34 cellular contexts compared by ENCODE assay signal in the genomic region with DNA sequence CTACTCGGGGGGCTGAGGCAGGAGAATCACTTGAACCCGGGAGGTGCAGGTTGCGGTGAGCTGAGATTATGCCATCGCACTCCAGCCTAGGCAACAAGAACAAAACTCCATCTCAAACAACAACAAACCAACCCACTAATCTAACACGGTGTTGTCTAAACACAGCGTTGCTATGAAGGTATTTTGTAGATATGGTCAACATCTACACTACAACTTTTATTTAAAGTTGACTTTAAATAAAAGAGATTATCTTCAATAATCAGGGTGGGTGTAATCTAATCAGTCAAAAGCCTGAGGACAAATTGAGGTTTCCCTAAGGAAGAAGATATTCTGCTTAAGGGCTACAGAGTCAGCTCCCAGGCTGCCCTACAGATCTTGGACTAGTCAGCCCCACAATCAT.
"Had no signal": no experiment of that assay in that cellular context is flagged by ENCODE, and none has a peak within 500 bp of the region (broad histone marks: within the 10 kb centered on the region; RNA-seq: fewer than 3 reads in every experiment).

No MANE protein-coding gene starts in this region.

- H3K9me3 Mint-ChIP-seq: activated B cell treated with CpG ODN at 0.5 μM for 24 hours; activated CD4-positive, alpha-beta memory T cell treated with anti-CD3 and anti-CD28 coated beads for 36 hours; activated CD4-positive, alpha-beta memory T cell treated with anti-CD3 and anti-CD28 coated beads, Interleukin-2, amount 10 ng/mL, durations not matched to agents 7 days and 5 days; activated CD4-positive, alpha-beta T cell treated with anti-CD3 and anti-CD28 coated beads, Interleukin-2, amount 10 ng/mL, durations not matched to agents 24 days and 14 days; activated CD4-positive, alpha-beta T cell treated with anti-CD3 and anti-CD28 coated beads, Interleukin-2, amount 10 ng/mL, durations not matched to agents 7 days and 5 days; activated CD8-positive, alpha-beta T cell treated with anti-CD3 and anti-CD28 coated beads for 36 hours; T-helper 1 cell treated with Interleukin-12 subunit alpha and Interleukin-12 subunit beta and Interleukin-4 antibody, amounts not matched to agents 30 μg/mL and 1 μg/mL, for 36 hours; T-helper 2 cell treated with Interferon-gamma antibody and Interleukin-4, amounts not matched to agents 5 μg/mL and 100 μg/mL, for 36 hours; WTC11 had no signal

- H3K4me3 Mint-ChIP-seq: activated B cell treated with CpG ODN at 0.5 μM for 24 hours; activated CD4-positive, alpha-beta memory T cell treated with anti-CD3 and anti-CD28 coated beads for 36 hours; activated CD4-positive, alpha-beta memory T cell treated with anti-CD3 and anti-CD28 coated beads, Interleukin-2, amount 10 ng/mL, durations not matched to agents 7 days and 5 days; activated CD4-positive, alpha-beta T cell treated with anti-CD3 and anti-CD28 coated beads for 36 hours; activated CD4-positive, alpha-beta T cell treated with anti-CD3 and anti-CD28 coated beads, Interleukin-2, amount 10 ng/mL, durations not matched to agents 24 days and 14 days; activated CD4-positive, alpha-beta T cell treated with anti-CD3 and anti-CD28 coated beads, Interleukin-2, amount 10 ng/mL, durations not matched to agents 7 days and 5 days; activated CD8-positive, alpha-beta memory T cell treated with anti-CD3 and anti-CD28 coated beads, Interleukin-2, amount 10 ng/mL, durations not matched to agents 7 days and 5 days; activated CD8-positive, alpha-beta T cell treated with anti-CD3 and anti-CD28 coated beads for 36 hours; activated CD8-positive, alpha-beta T cell treated with anti-CD3 and anti-CD28 coated beads, Interleukin-2, amount 10 ng/mL, durations not matched to agents 7 days and 5 days; T-helper 1 cell treated with Interleukin-12 subunit alpha and Interleukin-12 subunit beta and Interleukin-4 antibody, amounts not matched to agents 30 μg/mL and 1 μg/mL, for 36 hours; T-helper 17 cell; T-helper 2 cell treated with Interferon-gamma antibody and Interleukin-4, amounts not matched to agents 5 μg/mL and 100 μg/mL, for 36 hours; WTC11 had no signal

- H3K36me3 Mint-ChIP-seq: activated CD4-positive, alpha-beta memory T cell treated with anti-CD3 and anti-CD28 coated beads for 36 hours; activated CD8-positive, alpha-beta memory T cell treated with anti-CD3 and anti-CD28 coated beads, Interleukin-2, amount 10 ng/mL, durations not matched to agents 7 days and 5 days had no signal

- H3K27ac Mint-ChIP-seq: activated B cell treated with CpG ODN at 0.5 μM for 24 hours; activated CD4-positive, alpha-beta memory T cell treated with anti-CD3 and anti-CD28 coated beads for 36 hours; activated CD4-positive, alpha-beta memory T cell treated with anti-CD3 and anti-CD28 coated beads, Interleukin-2, amount 10 ng/mL, durations not matched to agents 7 days and 5 days; activated CD4-positive, alpha-beta T cell treated with anti-CD3 and anti-CD28 coated beads for 36 hours; activated CD4-positive, alpha-beta T cell treated with anti-CD3 and anti-CD28 coated beads, Interleukin-2, amount 10 ng/mL, durations not matched to agents 24 days and 14 days; activated CD4-positive, alpha-beta T cell treated with anti-CD3 and anti-CD28 coated beads, Interleukin-2, amount 10 ng/mL, durations not matched to agents 7 days and 5 days; activated CD8-positive, alpha-beta memory T cell treated with anti-CD3 and anti-CD28 coated beads, Interleukin-2, amount 10 ng/mL, durations not matched to agents 7 days and 5 days; activated CD8-positive, alpha-beta T cell treated with anti-CD3 and anti-CD28 coated beads for 36 hours; activated CD8-positive, alpha-beta T cell treated with anti-CD3 and anti-CD28 coated beads, Interleukin-2, amount 10 ng/mL, durations not matched to agents 7 days and 5 days; T-helper 1 cell treated with Interleukin-12 subunit alpha and Interleukin-12 subunit beta and Interleukin-4 antibody, amounts not matched to agents 30 μg/mL and 1 μg/mL, for 36 hours; T-helper 17 cell; T-helper 2 cell treated with Interferon-gamma antibody and Interleukin-4, amounts not matched to agents 5 μg/mL and 100 μg/mL, for 36 hours; WTC11 had no signal

- H3K27me3 Mint-ChIP-seq: activated B cell treated with CpG ODN at 0.5 μM for 24 hours; activated CD4-positive, alpha-beta memory T cell treated with anti-CD3 and anti-CD28 coated beads for 36 hours; activated CD4-positive, alpha-beta memory T cell treated with anti-CD3 and anti-CD28 coated beads, Interleukin-2, amount 10 ng/mL, durations not matched to agents 7 days and 5 days; activated CD4-positive, alpha-beta T cell treated with anti-CD3 and anti-CD28 coated beads for 36 hours; activated CD4-positive, alpha-beta T cell treated with anti-CD3 and anti-CD28 coated beads, Interleukin-2, amount 10 ng/mL, durations not matched to agents 24 days and 14 days; activated CD4-positive, alpha-beta T cell treated with anti-CD3 and anti-CD28 coated beads, Interleukin-2, amount 10 ng/mL, durations not matched to agents 7 days and 5 days; activated CD8-positive, alpha-beta memory T cell treated with anti-CD3 and anti-CD28 coated beads, Interleukin-2, amount 10 ng/mL, durations not matched to agents 7 days and 5 days; activated CD8-positive, alpha-beta T cell treated with anti-CD3 and anti-CD28 coated beads for 36 hours had no signal

- H3K36me3 ChIP-seq: WERI-Rb-1 had no signal

- H3K27ac ChIP-seq: VCaP, WERI-Rb-1 had no signal

- FAIRE-seq: TTC549 had no signal

- DNase-seq: activated B cell treated with CpG ODN at 0.5 μM for 24 hours; activated CD4-positive, alpha-beta memory T cell treated with anti-CD3 and anti-CD28 coated beads for 36 hours; activated CD4-positive, alpha-beta memory T cell treated with anti-CD3 and anti-CD28 coated beads, Interleukin-2, amount 10 ng/mL, durations not matched to agents 7 days and 5 days; activated CD4-positive, alpha-beta T cell treated with anti-CD3 and anti-CD28 coated beads for 1 hour; activated CD4-positive, alpha-beta T cell treated with anti-CD3 and anti-CD28 coated beads for 36 hours; activated CD4-positive, alpha-beta T cell treated with anti-CD3 and anti-CD28 coated beads for 4 hours; activated CD4-positive, alpha-beta T cell treated with anti-CD3 and anti-CD28 coated beads for 48 hours; activated CD4-positive, alpha-beta T cell treated with anti-CD3 and anti-CD28 coated beads, Interleukin-2, amount 10 ng/mL, durations not matched to agents 24 days and 14 days; activated CD4-positive, alpha-beta T cell treated with anti-CD3 and anti-CD28 coated beads, Interleukin-2, amount 10 ng/mL, durations not matched to agents 7 days and 5 days; activated CD4-positive, alpha-beta T cell treated with anti-CD3 and anti-CD28 coated beads, Interleukin-2, amount 50 U/mL, for 1 hour; activated CD4-positive, alpha-beta T cell treated with anti-CD3 and anti-CD28 coated beads, Interleukin-2, amount 50 U/mL, for 4 hours; activated CD4-positive, alpha-beta T cell treated with anti-CD3 and anti-CD28 coated beads, Interleukin-2, amount 50 U/mL, for 48 hours; activated CD4-positive, CD25-positive, alpha-beta regulatory T cell; activated CD4-positive, CD25-positive, alpha-beta regulatory T cell treated with anti-CD3 and anti-CD28 coated beads, Interleukin-2, amount 50 U/mL, for 72 hours; activated CD8-positive, alpha-beta memory T cell treated with anti-CD3 and anti-CD28 coated beads for 24 hours; activated CD8-positive, alpha-beta memory T cell treated with anti-CD3 and anti-CD28 coated beads, Interleukin-2, amount 10 ng/mL, durations not matched to agents 7 days and 5 days; activated CD8-positive, alpha-beta memory T cell treated with anti-CD3 and anti-CD28 coated beads, Interleukin-2, amount 50 U/mL, for 4 hours; activated CD8-positive, alpha-beta memory T cell treated with anti-CD3 and anti-CD28 coated beads, Interleukin-2, amount 50 U/mL, for 48 hours; activated CD8-positive, alpha-beta T cell treated with anti-CD3 and anti-CD28 coated beads for 36 hours; activated CD8-positive, alpha-beta T cell treated with anti-CD3 and anti-CD28 coated beads, Interleukin-2, amount 10 ng/mL, durations not matched to agents 7 days and 5 days; activated T-cell treated with anti-CD3 and anti-CD28 coated beads for 4 hours; activated T-cell treated with anti-CD3 and anti-CD28 coated beads, Interleukin-2, amount 50 U/mL, for 1 hour; T-helper 1 cell; T-helper 17 cell; T-helper 2 cell; T-helper 9 cell; T1000; WERI-Rb-1 had no signal

- H3K4me1 Mint-ChIP-seq: activated B cell treated with CpG ODN at 0.5 μM for 24 hours; activated CD4-positive, alpha-beta memory T cell treated with anti-CD3 and anti-CD28 coated beads, Interleukin-2, amount 10 ng/mL, durations not matched to agents 7 days and 5 days; activated CD4-positive, alpha-beta T cell treated with anti-CD3 and anti-CD28 coated beads for 36 hours; activated CD4-positive, alpha-beta T cell treated with anti-CD3 and anti-CD28 coated beads, Interleukin-2, amount 10 ng/mL, durations not matched to agents 24 days and 14 days; activated CD4-positive, alpha-beta T cell treated with anti-CD3 and anti-CD28 coated beads, Interleukin-2, amount 10 ng/mL, durations not matched to agents 7 days and 5 days; activated CD8-positive, alpha-beta memory T cell treated with anti-CD3 and anti-CD28 coated beads, Interleukin-2, amount 10 ng/mL, durations not matched to agents 7 days and 5 days; WTC11 had no signal

- ATAC-seq: activated CD4-positive, alpha-beta T cell treated with anti-CD3 and anti-CD28 coated beads for 36 hours; activated CD4-positive, CD25-positive, alpha-beta regulatory T cell treated with anti-CD3 and anti-CD28 coated beads, Interleukin-2, amount 50 U/mL, for 24 hours; activated CD8-positive, alpha-beta memory T cell treated with anti-CD3 and anti-CD28 coated beads, Interleukin-2, amount 10 ng/mL, durations not matched to agents 7 days and 5 days; activated CD8-positive, alpha-beta T cell treated with anti-CD3 and anti-CD28 coated beads for 36 hours; activated CD8-positive, alpha-beta T cell treated with anti-CD3 and anti-CD28 coated beads, Interleukin-2, amount 10 ng/mL, durations not matched to agents 7 days and 5 days; T-helper 17 cell; WTC11 had no signal
